ENCODE assay signal across 1 cellular context in genomic region chr6:33204415-33205171, GRCh38.
TF ChIP-seq lines count a peak whose summit lies in the region.

TSS of gene HSD17B8 (plus strand) at chr6:33204655. CDS start at chr6:33204669, 14 bp downstream.

TF ChIP-seq in K562, 482 proteins besides CTCF, POLR2A, EP300 and RAD21 (continued from another document and continues in another):
- TF ChIP-seq NKRF (IDR thresholded peaks at IDR 0.05; ENCODE audit: borderline replicate concordance): peak; percentile 74; the same call in 1 of the 2 replicates
- TF ChIP-seq POLR2H (tag; IDR thresholded peaks at IDR 0.05; ENCODE audit: low read depth): peak; percentile 33; the same call in 1 of the 2 replicates
- TF ChIP-seq USF1 (CRISPR knock-in tag; IDR thresholded peaks at IDR 0.05): peak; percentile 18; the same call in 1 of the 2 replicates
- no peak for TF ChIP-seq TFAM (CRISPR knock-in tag; conservative IDR thresholded peaks at IDR 0.05)
- no peak for TF ChIP-seq GMEB1 (CRISPR knock-in tag; IDR thresholded peaks at IDR 0.05)
- no peak for TF ChIP-seq TCF7 (IDR thresholded peaks at IDR 0.05; ENCODE audit: borderline replicate concordance)
- no peak for TF ChIP-seq ZNF184 (CRISPR knock-in tag; IDR thresholded peaks at IDR 0.05)
- no peak for TF ChIP-seq ZFP30 (CRISPR knock-in tag; IDR thresholded peaks at IDR 0.05; ENCODE audit: borderline replicate concordance)
- TF ChIP-seq XRCC5 (IDR thresholded peaks at IDR 0.05; ENCODE audit: low read depth, low read length): 0 out of 2 replicates have a peak, but pooled peaks have one; percentile 43
- TF ChIP-seq NBN (IDR thresholded peaks at IDR 0.05; ENCODE audit: low read depth): no peak
- peak; percentile 90; the same call in 1 of the 2 replicates for TF ChIP-seq ZNF717 (CRISPR knock-in tag; IDR thresholded peaks at IDR 0.05)
- TF ChIP-seq RBM17 (IDR thresholded peaks at IDR 0.05; ENCODE audit: borderline replicate concordance, low read depth, low read length): no peak
- no peak for TF ChIP-seq TOE1 (IDR thresholded peaks at IDR 0.05; ENCODE audit: borderline replicate concordance)
- no peak for TF ChIP-seq TOE1 (CRISPR knock-in tag; IDR thresholded peaks at IDR 0.05; ENCODE audit: borderline replicate concordance, low read depth)
- TF ChIP-seq CREB3L1 (IDR thresholded peaks at IDR 0.05; ENCODE audit: borderline replicate concordance, low read depth): no peak
- no peak for TF ChIP-seq NELFE (IDR thresholded peaks at IDR 0.05; ENCODE audit: insufficient read depth, insufficient read length)
- peak; percentile 68 for TF ChIP-seq FIP1L1 (IDR thresholded peaks at IDR 0.05; ENCODE audit: low read depth, low read length, poor library complexity, severe bottlenecking)
- TF ChIP-seq HDAC3 (IDR thresholded peaks at IDR 0.05; ENCODE audit: borderline replicate concordance, partially characterized antibody): no peak
- no peak for TF ChIP-seq JUNB (CRISPR knock-in tag; conservative IDR thresholded peaks at IDR 0.05)
- TF ChIP-seq ZNF512 (tag; IDR thresholded peaks at IDR 0.05): no peak
- no peak for TF ChIP-seq ATF2 (CRISPR knock-in tag; IDR thresholded peaks at IDR 0.05)
- TF ChIP-seq BDP1 (IDR thresholded peaks at IDR 0.05; ENCODE audit: insufficient read depth, insufficient read length): no peak
- TF ChIP-seq ZBTB34 (CRISPR knock-in tag; IDR thresholded peaks at IDR 0.05): no peak
- peak; percentile 93 for TF ChIP-seq NFYB (IDR thresholded peaks at IDR 0.05; ENCODE audit: extremely low read depth, insufficient read length)
- TF ChIP-seq FOXP4 (CRISPR knock-in tag; IDR thresholded peaks at IDR 0.05; ENCODE audit: borderline replicate concordance): no peak
- TF ChIP-seq TEAD1 (CRISPR knock-in tag; IDR thresholded peaks at IDR 0.05): no peak; a peak in 1 of 4 replicates
- peak; percentile 41; the same call in 1 of the 2 replicates for TF ChIP-seq ZNF586 (CRISPR knock-in tag; conservative IDR thresholded peaks at IDR 0.05)
- no peak for TF ChIP-seq SOX6 (IDR thresholded peaks at IDR 0.05)
- TF ChIP-seq FUS (optimal IDR thresholded peaks at IDR 0.05; ENCODE audit: low read depth, low read length): no peak
- no peak for TF ChIP-seq TFE3 (CRISPR knock-in tag; IDR thresholded peaks at IDR 0.05)
- TF ChIP-seq JUND (IDR thresholded peaks at IDR 0.05; ENCODE audit: borderline replicate concordance, low read depth, low read length): peak; percentile 1; the same call in 1 of the 2 replicates
- no peak for TF ChIP-seq JUND (tag; IDR thresholded peaks at IDR 0.05; ENCODE audit: borderline replicate concordance, low read depth, low read length)
- TF ChIP-seq ZNF431 (CRISPR knock-in tag; IDR thresholded peaks at IDR 0.05): no peak
- no peak for TF ChIP-seq SMAD4 (CRISPR knock-in tag; conservative IDR thresholded peaks at IDR 0.05)
- peak; percentile 93 for TF ChIP-seq ERF (CRISPR knock-in tag; IDR thresholded peaks at IDR 0.05)
- TF ChIP-seq U2AF1 (optimal IDR thresholded peaks at IDR 0.05; ENCODE audit: low read depth, low read length): peak; percentile 41
- TF ChIP-seq CBX1 (IDR thresholded peaks at IDR 0.05; ENCODE audit: low read depth): peak; percentile 86; the same call in 1 of the 2 replicates
- no peak for TF ChIP-seq YBX1 (IDR thresholded peaks at IDR 0.05)
- TF ChIP-seq TFAP4 (CRISPR knock-in tag; IDR thresholded peaks at IDR 0.05; ENCODE audit: borderline replicate concordance): peak; percentile 42
- TF ChIP-seq ZBTB9 (CRISPR knock-in tag; IDR thresholded peaks at IDR 0.05): peak; percentile 74; the same call in 1 of the 2 replicates
- no peak for TF ChIP-seq DIDO1 (tag; IDR thresholded peaks at IDR 0.05; ENCODE audit: low read depth)
- TF ChIP-seq KAT8 (IDR thresholded peaks at IDR 0.05; ENCODE audit: low read depth): no peak
- peak; percentile 27 for TF ChIP-seq NEUROD1 (IDR thresholded peaks at IDR 0.05; ENCODE audit: borderline replicate concordance, low read depth, low read length, partially characterized antibody)
- TF ChIP-seq ZFPM2 (CRISPR knock-in tag; IDR thresholded peaks at IDR 0.05): 0 out of 2 replicates have a peak, but pooled peaks have one; percentile 43
- no peak for TF ChIP-seq ADNP (tag; IDR thresholded peaks at IDR 0.05)
- no peak for TF ChIP-seq BRCA1 (IDR thresholded peaks at IDR 0.05)
- TF ChIP-seq BRCA1 (CRISPR knock-in tag; IDR thresholded peaks at IDR 0.05): no peak
- TF ChIP-seq PREB (CRISPR knock-in tag; IDR thresholded peaks at IDR 0.05): no peak
- TF ChIP-seq NR2C1 (IDR thresholded peaks at IDR 0.05): peak; percentile 92
- peak; percentile 95 for TF ChIP-seq NR2C1 (tag; IDR thresholded peaks at IDR 0.05)
